In genomic region chr16:90047714-90048346, GRCh38 we compare ENCODE assay signal across 1 cellular context.
TF ChIP-seq lines count a peak whose summit lies in the region.

No MANE protein-coding gene starts in this region.

TF ChIP-seq in HCT116, 20 proteins besides CTCF, POLR2A, EP300 and RAD21 (continued from another document):
- no peak for TF ChIP-seq ZFX (IDR thresholded peaks at IDR 0.05)
